29 cellular contexts compared by ENCODE assay signal in the genomic region with DNA sequence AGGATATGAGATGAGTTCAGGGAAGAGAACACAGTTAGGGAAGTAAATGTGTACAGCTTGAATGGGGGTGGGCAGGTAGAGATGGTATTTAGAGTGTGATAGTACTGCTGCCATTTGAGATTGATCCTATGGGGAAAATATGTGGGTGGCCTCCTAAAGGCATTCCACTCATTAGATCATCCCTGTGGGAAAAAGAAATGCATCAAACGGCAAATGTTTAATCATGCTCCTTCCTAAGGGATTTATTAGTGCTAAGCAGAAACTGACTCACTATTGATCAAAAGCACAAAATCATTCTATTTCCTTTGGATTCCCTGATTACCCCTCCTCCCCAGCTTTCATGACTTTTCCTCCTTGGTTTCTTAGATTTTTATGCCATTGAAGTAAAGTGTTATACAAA.
"Had no signal": no experiment of that assay in that cellular context is flagged by ENCODE, and none has a peak within 500 bp of the region (broad histone marks: within the 10 kb centered on the region; RNA-seq: fewer than 3 reads in every experiment).

No MANE protein-coding gene starts in this region.

- H3K36me3 Mint-ChIP-seq: activated CD8-positive, alpha-beta memory T cell treated with anti-CD3 and anti-CD28 coated beads, Interleukin-2, amount 10 ng/mL, durations not matched to agents 7 days and 5 days; activated naive CD4-positive, alpha-beta T cell treated with anti-CD3 and anti-CD28 coated beads, Interleukin-2, amount 50 U/mL, for 72 hours had no signal

- DNase-seq: activated B cell treated with CpG ODN at 0.5 μM for 24 hours; activated CD4-positive, alpha-beta T cell treated with anti-CD3 and anti-CD28 coated beads for 1 hour; activated CD4-positive, alpha-beta T cell treated with anti-CD3 and anti-CD28 coated beads, Interleukin-2, amount 10 ng/mL, durations not matched to agents 24 days and 14 days; activated CD4-positive, alpha-beta T cell treated with anti-CD3 and anti-CD28 coated beads, Interleukin-2, amount 50 U/mL, for 48 hours; activated CD8-positive, alpha-beta memory T cell treated with anti-CD3 and anti-CD28 coated beads, Interleukin-2, amount 10 ng/mL, durations not matched to agents 7 days and 5 days; activated effector memory CD4-positive, alpha-beta T cell treated with anti-CD3 and anti-CD28 coated beads, Interleukin-2, amount 50 U/mL, for 16 hours; activated naive CD4-positive, alpha-beta T cell treated with Interleukin-2 at 50 U/mL for 16 hours; activated naive CD8-positive, alpha-beta T cell treated with anti-CD3 and anti-CD28 coated beads, Interleukin-2, amount 50 U/mL, for 24 hours; activated T-cell treated with anti-CD3 and anti-CD28 coated beads, Interleukin-2, amount 50 U/mL, for 4 hours; amniotic stem cell; Karpas-422; MM.1S; NCI-H1105; NCI-H1436; NCI-H1694 treated with DMSO at 0.1 percent for 48 hours; NCI-H2029 treated with DMSO at 0.1 percent for 48 hours; NCI-H510A treated with DMSO at 0.1 percent for 48 hours; NCI-H69; NK-92 treated with Interleukin-12 subunit alpha and Interleukin-12 subunit beta, amount 100 ng/mL, for 24 hours; OCI-M1; RPMI8226; SK-N-SH had no signal

- H3K27ac Mint-ChIP-seq: activated B cell treated with CpG ODN at 0.5 μM for 24 hours; activated CD4-positive, alpha-beta T cell treated with anti-CD3 and anti-CD28 coated beads, Interleukin-2, amount 10 ng/mL, durations not matched to agents 24 days and 14 days; activated CD8-positive, alpha-beta memory T cell treated with anti-CD3 and anti-CD28 coated beads, Interleukin-2, amount 10 ng/mL, durations not matched to agents 7 days and 5 days; activated naive CD4-positive, alpha-beta T cell treated with anti-CD3 and anti-CD28 coated beads, Interleukin-2, amount 50 U/mL, for 72 hours; activated naive CD8-positive, alpha-beta T cell treated with anti-CD3 and anti-CD28 coated beads, Interleukin-2, amount 50 U/mL, for 24 hours; brain; T-helper 1 cell treated with Interleukin-12 subunit alpha and Interleukin-12 subunit beta and Interleukin-4 antibody, amounts not matched to agents 30 μg/mL and 1 μg/mL, for 36 hours had no signal

- H3K4me2 ChIP-seq: SK-N-SH had no signal

- H3K4me1 ChIP-seq: ascending aorta had no signal

- H3K27ac ChIP-seq: ascending aorta had no signal

- H3K9me3 ChIP-seq: ascending aorta, SK-N-SH had no signal

- H3K4me3 Mint-ChIP-seq: activated B cell treated with CpG ODN at 0.5 μM for 24 hours; activated CD4-positive, alpha-beta T cell treated with anti-CD3 and anti-CD28 coated beads, Interleukin-2, amount 10 ng/mL, durations not matched to agents 24 days and 14 days; activated CD8-positive, alpha-beta memory T cell treated with anti-CD3 and anti-CD28 coated beads, Interleukin-2, amount 10 ng/mL, durations not matched to agents 7 days and 5 days; activated naive CD8-positive, alpha-beta T cell treated with anti-CD3 and anti-CD28 coated beads, Interleukin-2, amount 50 U/mL, for 24 hours; activated T-cell treated with anti-CD3 and anti-CD28 coated beads, Interleukin-2, amount 50 U/mL, for 4 hours; brain; central memory CD8-positive, alpha-beta T cell; T-helper 1 cell treated with Interleukin-12 subunit alpha and Interleukin-12 subunit beta and Interleukin-4 antibody, amounts not matched to agents 30 μg/mL and 1 μg/mL, for 36 hours had no signal

- H3K4me3 ChIP-seq: ascending aorta had no signal

- H3K27me3 Mint-ChIP-seq: activated B cell treated with CpG ODN at 0.5 μM for 24 hours; activated CD4-positive, alpha-beta T cell treated with anti-CD3 and anti-CD28 coated beads, Interleukin-2, amount 10 ng/mL, durations not matched to agents 24 days and 14 days; activated CD8-positive, alpha-beta memory T cell treated with anti-CD3 and anti-CD28 coated beads, Interleukin-2, amount 10 ng/mL, durations not matched to agents 7 days and 5 days; activated naive CD8-positive, alpha-beta T cell treated with anti-CD3 and anti-CD28 coated beads, Interleukin-2, amount 50 U/mL, for 24 hours; brain; central memory CD8-positive, alpha-beta T cell had no signal

- H3K9ac ChIP-seq: SK-N-SH had no signal

- ATAC-seq: activated CD8-positive, alpha-beta memory T cell treated with anti-CD3 and anti-CD28 coated beads, Interleukin-2, amount 10 ng/mL, durations not matched to agents 7 days and 5 days; activated naive CD4-positive, alpha-beta T cell treated with anti-CD3 and anti-CD28 coated beads, Interleukin-2, amount 50 U/mL, for 72 hours; activated naive CD8-positive, alpha-beta T cell treated with anti-CD3 and anti-CD28 coated beads, Interleukin-2, amount 50 U/mL, for 24 hours; activated T-cell treated with anti-CD3 and anti-CD28 coated beads, Interleukin-2, amount 50 U/mL, for 4 hours; Panc1; Right ventricle myocardium inferior had no signal

- H3K27me3 ChIP-seq: ascending aorta had no signal

- H3K9me3 Mint-ChIP-seq: activated B cell treated with CpG ODN at 0.5 μM for 24 hours; activated CD4-positive, alpha-beta T cell treated with anti-CD3 and anti-CD28 coated beads, Interleukin-2, amount 10 ng/mL, durations not matched to agents 24 days and 14 days; activated naive CD4-positive, alpha-beta T cell treated with anti-CD3 and anti-CD28 coated beads, Interleukin-2, amount 50 U/mL, for 72 hours; activated naive CD8-positive, alpha-beta T cell treated with anti-CD3 and anti-CD28 coated beads, Interleukin-2, amount 50 U/mL, for 24 hours; activated T-cell treated with anti-CD3 and anti-CD28 coated beads, Interleukin-2, amount 50 U/mL, for 4 hours; central memory CD8-positive, alpha-beta T cell; T-helper 1 cell treated with Interleukin-12 subunit alpha and Interleukin-12 subunit beta and Interleukin-4 antibody, amounts not matched to agents 30 μg/mL and 1 μg/mL, for 36 hours had no signal

- H3K4me1 Mint-ChIP-seq: activated B cell treated with CpG ODN at 0.5 μM for 24 hours; activated CD4-positive, alpha-beta T cell treated with anti-CD3 and anti-CD28 coated beads, Interleukin-2, amount 10 ng/mL, durations not matched to agents 24 days and 14 days; activated CD8-positive, alpha-beta memory T cell treated with anti-CD3 and anti-CD28 coated beads, Interleukin-2, amount 10 ng/mL, durations not matched to agents 7 days and 5 days; activated naive CD8-positive, alpha-beta T cell treated with anti-CD3 and anti-CD28 coated beads, Interleukin-2, amount 50 U/mL, for 24 hours; brain; central memory CD8-positive, alpha-beta T cell had no signal
